Comparison of ENCODE assay signal across 1 cellular context in the genomic region with DNA sequence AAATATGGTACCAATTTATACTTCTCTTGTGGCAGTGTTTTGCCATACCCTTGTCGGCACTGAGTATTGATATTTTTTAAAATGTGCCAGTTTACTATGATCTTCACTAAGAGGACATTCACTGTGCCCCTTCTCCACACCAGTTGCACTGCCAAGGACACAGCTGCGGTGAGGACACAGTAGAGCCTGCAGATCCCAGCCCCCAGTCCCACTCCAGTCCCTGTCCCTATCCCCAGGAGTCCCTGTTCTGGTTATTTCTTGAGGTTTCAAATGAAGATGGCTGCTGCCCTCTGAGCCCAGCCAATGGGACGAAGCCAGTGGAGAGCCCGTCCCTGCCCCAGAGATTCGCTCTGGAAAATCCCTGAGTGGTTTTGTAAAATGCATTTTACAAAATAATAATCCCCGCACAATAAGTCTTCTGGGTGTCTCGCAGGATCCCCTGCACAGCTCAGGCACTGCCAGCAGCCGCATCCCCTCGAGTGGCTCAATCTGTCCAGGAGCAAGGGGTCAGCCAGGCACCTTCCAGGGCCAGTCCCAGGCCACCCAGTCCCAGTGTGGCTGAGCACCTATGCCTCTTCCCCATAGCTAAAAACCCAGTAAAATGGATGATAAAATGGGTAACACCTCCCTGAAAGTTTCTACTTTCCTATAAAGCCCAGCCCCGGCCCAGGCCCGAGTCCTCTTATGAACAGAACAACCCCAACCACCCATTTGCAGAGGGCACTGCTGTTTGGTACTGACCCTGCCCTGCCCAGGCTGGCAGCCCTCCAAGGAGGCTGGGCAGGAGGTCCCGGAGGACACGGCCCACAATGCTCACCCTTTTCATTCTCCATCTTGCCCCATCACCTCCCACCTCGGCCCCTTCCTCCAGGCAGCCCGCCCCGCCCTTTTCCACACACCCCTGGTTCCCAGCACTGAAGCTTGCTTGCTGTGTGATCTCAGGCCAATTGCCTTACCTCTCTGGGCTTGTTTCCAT.
TF ChIP-seq lines count a peak whose summit lies in the region.

No MANE protein-coding gene starts in this region.

TF ChIP-seq in WTC11, 78 proteins besides CTCF, POLR2A, EP300 and RAD21 (continued from another document):
- TF ChIP-seq HMGXB4 (CRISPR knock-in tag; IDR thresholded peaks at IDR 0.05) (no peak), SOX15 (CRISPR knock-in tag; IDR thresholded peaks at IDR 0.05) (no peak), ZNF232 (CRISPR knock-in tag; IDR thresholded peaks at IDR 0.05) (no peak), ZNF423 (CRISPR knock-in tag; IDR thresholded peaks at IDR 0.05) (no peak), TEAD1 (CRISPR knock-in tag; IDR thresholded peaks at IDR 0.05) (no peak), ZNF532 (CRISPR knock-in tag; IDR thresholded peaks at IDR 0.05; ENCODE audit: borderline replicate concordance) (no peak)
- TF ChIP-seq, protein P1, sequence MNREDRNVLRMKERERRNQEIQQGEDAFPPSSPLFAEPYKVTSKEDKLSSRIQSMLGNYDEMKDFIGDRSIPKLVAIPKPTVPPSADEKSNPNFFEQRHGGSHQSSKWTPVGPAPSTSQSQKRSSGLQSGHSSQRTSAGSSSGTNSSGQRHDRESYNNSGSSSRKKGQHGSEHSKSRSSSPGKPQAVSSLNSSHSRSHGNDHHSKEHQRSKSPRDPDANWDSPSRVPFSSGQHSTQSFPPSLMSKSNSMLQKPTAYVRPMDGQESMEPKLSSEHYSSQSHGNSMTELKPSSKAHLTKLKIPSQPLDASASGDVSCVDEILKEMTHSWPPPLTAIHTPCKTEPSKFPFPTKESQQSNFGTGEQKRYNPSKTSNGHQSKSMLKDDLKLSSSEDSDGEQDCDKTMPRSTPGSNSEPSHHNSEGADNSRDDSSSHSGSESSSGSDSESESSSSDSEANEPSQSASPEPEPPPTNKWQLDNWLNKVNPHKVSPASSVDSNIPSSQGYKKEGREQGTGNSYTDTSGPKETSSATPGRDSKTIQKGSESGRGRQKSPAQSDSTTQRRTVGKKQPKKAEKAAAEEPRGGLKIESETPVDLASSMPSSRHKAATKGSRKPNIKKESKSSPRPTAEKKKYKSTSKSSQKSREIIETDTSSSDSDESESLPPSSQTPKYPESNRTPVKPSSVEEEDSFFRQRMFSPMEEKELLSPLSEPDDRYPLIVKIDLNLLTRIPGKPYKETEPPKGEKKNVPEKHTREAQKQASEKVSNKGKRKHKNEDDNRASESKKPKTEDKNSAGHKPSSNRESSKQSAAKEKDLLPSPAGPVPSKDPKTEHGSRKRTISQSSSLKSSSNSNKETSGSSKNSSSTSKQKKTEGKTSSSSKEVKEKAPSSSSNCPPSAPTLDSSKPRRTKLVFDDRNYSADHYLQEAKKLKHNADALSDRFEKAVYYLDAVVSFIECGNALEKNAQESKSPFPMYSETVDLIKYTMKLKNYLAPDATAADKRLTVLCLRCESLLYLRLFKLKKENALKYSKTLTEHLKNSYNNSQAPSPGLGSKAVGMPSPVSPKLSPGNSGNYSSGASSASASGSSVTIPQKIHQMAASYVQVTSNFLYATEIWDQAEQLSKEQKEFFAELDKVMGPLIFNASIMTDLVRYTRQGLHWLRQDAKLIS (CRISPR knock-in tag; IDR thresholded peaks at IDR 0.05; ENCODE audit: borderline replicate concordance), result no peak
- TF ChIP-seq, protein P2, sequence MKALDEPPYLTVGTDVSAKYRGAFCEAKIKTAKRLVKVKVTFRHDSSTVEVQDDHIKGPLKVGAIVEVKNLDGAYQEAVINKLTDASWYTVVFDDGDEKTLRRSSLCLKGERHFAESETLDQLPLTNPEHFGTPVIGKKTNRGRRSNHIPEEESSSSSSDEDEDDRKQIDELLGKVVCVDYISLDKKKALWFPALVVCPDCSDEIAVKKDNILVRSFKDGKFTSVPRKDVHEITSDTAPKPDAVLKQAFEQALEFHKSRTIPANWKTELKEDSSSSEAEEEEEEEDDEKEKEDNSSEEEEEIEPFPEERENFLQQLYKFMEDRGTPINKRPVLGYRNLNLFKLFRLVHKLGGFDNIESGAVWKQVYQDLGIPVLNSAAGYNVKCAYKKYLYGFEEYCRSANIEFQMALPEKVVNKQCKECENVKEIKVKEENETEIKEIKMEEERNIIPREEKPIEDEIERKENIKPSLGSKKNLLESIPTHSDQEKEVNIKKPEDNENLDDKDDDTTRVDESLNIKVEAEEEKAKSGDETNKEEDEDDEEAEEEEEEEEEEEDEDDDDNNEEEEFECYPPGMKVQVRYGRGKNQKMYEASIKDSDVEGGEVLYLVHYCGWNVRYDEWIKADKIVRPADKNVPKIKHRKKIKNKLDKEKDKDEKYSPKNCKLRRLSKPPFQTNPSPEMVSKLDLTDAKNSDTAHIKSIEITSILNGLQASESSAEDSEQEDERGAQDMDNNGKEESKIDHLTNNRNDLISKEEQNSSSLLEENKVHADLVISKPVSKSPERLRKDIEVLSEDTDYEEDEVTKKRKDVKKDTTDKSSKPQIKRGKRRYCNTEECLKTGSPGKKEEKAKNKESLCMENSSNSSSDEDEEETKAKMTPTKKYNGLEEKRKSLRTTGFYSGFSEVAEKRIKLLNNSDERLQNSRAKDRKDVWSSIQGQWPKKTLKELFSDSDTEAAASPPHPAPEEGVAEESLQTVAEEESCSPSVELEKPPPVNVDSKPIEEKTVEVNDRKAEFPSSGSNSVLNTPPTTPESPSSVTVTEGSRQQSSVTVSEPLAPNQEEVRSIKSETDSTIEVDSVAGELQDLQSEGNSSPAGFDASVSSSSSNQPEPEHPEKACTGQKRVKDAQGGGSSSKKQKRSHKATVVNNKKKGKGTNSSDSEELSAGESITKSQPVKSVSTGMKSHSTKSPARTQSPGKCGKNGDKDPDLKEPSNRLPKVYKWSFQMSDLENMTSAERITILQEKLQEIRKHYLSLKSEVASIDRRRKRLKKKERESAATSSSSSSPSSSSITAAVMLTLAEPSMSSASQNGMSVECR (CRISPR knock-in tag; IDR thresholded peaks at IDR 0.05; ENCODE audit: borderline replicate concordance), result no peak
